1 cellular context compared by ENCODE assay signal in the genomic region with DNA sequence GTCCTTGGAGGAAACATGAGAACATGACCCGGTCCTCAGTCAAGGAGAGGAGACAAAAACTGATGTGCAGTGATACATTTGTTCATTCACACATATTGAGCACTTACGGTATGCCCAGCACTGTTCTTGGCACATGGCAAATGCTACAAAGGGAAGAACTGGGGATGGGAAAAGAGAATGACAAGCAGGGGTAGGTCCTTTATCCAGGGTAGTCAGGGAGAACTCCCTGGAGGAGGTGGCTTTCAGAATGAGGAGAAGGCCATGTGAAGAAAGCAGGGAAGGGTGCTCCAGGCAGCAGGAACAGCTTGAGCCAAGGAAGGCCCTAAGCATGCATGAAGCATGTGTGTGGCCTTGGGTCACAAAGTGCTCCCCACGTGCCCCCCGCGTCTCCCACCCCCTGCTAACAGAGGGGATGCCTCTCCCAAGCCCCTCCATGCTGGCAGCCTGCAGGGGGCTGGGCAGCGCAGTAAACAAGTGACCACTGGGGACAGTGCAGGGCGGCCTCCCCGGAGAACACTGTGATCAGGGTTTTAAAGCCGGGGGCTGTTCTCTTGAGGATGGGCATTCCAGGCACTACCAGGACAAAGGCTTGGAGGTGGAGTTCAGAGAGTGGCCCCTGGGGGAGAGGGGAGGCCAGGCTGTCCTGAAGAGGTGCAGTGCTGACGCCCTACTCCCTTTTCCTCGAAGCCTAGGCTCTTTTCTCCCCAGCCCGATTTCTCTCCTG.
TF ChIP-seq lines count a peak whose summit lies in the region.

No MANE protein-coding gene starts in this region.

TF ChIP-seq in HepG2, 621 proteins besides CTCF, POLR2A, EP300 and RAD21:
- TF ChIP-seq ZNF275 (CRISPR knock-in tag; IDR thresholded peaks at IDR 0.05; ENCODE audit: borderline replicate concordance) = no peak
- TF ChIP-seq HNRNPH1 (optimal IDR thresholded peaks at IDR 0.05; ENCODE audit: low read depth, low read length) = no peak
- no peak for TF ChIP-seq NCOA5 (CRISPR knock-in tag; IDR thresholded peaks at IDR 0.05)
- no peak for TF ChIP-seq ZNF572 (CRISPR knock-in tag; IDR thresholded peaks at IDR 0.05)
- TF ChIP-seq ZBTB7A (CRISPR knock-in tag; IDR thresholded peaks at IDR 0.05) = no peak
- TF ChIP-seq CC2D1A (CRISPR knock-in tag; IDR thresholded peaks at IDR 0.05) = no peak
- TF ChIP-seq, protein P1, sequence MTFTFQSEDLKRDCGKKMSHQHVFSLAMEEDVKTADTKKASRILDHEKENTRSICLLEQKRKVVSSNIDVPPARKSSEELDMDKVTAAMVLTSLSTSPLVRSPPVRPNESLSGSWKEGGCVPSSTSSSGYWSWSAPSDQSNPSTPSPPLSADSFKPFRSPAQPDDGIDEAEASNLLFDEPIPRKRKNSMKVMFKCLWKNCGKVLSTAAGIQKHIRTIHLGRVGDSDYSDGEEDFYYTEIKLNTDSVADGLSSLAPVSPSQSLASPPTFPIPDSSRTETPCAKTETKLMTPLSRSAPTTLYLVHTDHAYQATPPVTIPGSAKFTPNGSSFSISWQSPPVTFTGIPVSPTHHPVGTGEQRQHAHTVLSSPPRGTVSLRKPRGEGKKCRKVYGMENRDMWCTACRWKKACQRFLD (CRISPR knock-in tag; IDR thresholded peaks at IDR 0.05; ENCODE audit: borderline replicate concordance) = no peak
- TF ChIP-seq, protein P2, sequence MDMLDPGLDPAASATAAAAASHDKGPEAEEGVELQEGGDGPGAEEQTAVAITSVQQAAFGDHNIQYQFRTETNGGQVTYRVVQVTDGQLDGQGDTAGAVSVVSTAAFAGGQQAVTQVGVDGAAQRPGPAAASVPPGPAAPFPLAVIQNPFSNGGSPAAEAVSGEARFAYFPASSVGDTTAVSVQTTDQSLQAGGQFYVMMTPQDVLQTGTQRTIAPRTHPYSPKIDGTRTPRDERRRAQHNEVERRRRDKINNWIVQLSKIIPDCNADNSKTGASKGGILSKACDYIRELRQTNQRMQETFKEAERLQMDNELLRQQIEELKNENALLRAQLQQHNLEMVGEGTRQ (IDR thresholded peaks at IDR 0.05; ENCODE audit: low read depth, low read length) = no peak
- TF ChIP-seq, protein P2 (CRISPR knock-in tag; IDR thresholded peaks at IDR 0.05; ENCODE audit: borderline replicate concordance) = no peak
- no peak for TF ChIP-seq ZNF879 (CRISPR knock-in tag; IDR thresholded peaks at IDR 0.05)
- TF ChIP-seq GPBP1L1 (CRISPR knock-in tag; IDR thresholded peaks at IDR 0.05) = no peak
- TF ChIP-seq TGIF2 (CRISPR knock-in tag; IDR thresholded peaks at IDR 0.05) = no peak
- no peak for TF ChIP-seq ZNF589 (CRISPR knock-in tag; conservative IDR thresholded peaks at IDR 0.05)
- no peak for TF ChIP-seq SYNCRIP (IDR thresholded peaks at IDR 0.05; ENCODE audit: insufficient read depth, low read depth, low read length)
TF ChIP-seq in HepG2: peak in this region for 0.
